22 cellular contexts compared by ENCODE assay signal in genomic region chr1:154615411-154615810, GRCh38. TPM values are rescaled to one million over a fixed set of nuclear protein-coding genes. Genes with fewer than 3 reads are reported as not detected.
A peak's percentile ranks its signal among the peaks of the same experiment; 100 is the strongest.
DNase-seq lines count a peak whose midpoint lies in the region; ATAC-seq, FAIRE-seq and TF ChIP-seq lines count a peak whose summit lies in the region.
"Had no signal": no experiment of that assay in that cellular context is flagged by ENCODE, and none has a peak within 500 bp of the region (broad histone marks: within the 10 kb centered on the region; RNA-seq: fewer than 3 reads in every experiment).

No MANE protein-coding gene starts in this region.

- H3K27me3 ChIP-seq in HepG2 (ENCODE audit: control insufficient read depth in 1 of 2, insufficient read depth in 2 of 2, low read length in 2 of 2), result no peaks in the 10 kb centered on the region
- no peaks in the 10 kb centered on the region for H3K27me3 ChIP-seq in right lobe of liver
- H3K27me3 ChIP-seq in H1 (replicated peaks in 1 of 4; ENCODE audit: control insufficient read depth in 3 of 4, extremely low read depth in 1 of 4, insufficient read depth in 3 of 4, low read length in 3 of 4), result no peaks in the 10 kb centered on the region
- no peaks in the 10 kb centered on the region for H3K27me3 ChIP-seq in tibial artery
- H3K27me3 ChIP-seq in uterus, result no peaks in the 10 kb centered on the region
- H3K27me3 ChIP-seq: BE2C, Peyer's patch had no signal

- in situ Hi-C loops in HepG2 (cut with HindIII; ENCODE audit: extremely low pct_ligation_motif_present, low pct_unique_long_range_greater_than_20kb), result no loop called here

- WGBS in HepG2 (ENCODE audit: low lambda C conversion rate), result 90% methylated on average over 4 of the region's 4 CpGs
- 97% methylated on average over 4 of the region's 4 CpGs for WGBS in right lobe of liver (ENCODE audit: insufficient coverage, low coverage, low lambda C conversion rate, missing lambda C conversion rate)
- 81% methylated on average over 4 of the region's 4 CpGs; no CpG with 5 or more reads in 1 of the 2 experiments for WGBS in H1 (ENCODE audit: extremely low coverage in 1 of 2, insufficient coverage in 1 of 2, insufficient read length in 1 of 2, insufficient replicate concordance in 2 of 2, low coverage in 1 of 2, low lambda C conversion rate in 2 of 2, missing lambda C conversion rate in 1 of 2), 2 experiments

- TF ChIP-seq EP300 in HepG2 (IDR thresholded peaks at IDR 0.05; ENCODE audit: low read depth in 2 of 2, low read length in 2 of 2) (no peak), HepG2 (CRISPR knock-in tag; IDR thresholded peaks at IDR 0.05; ENCODE audit: borderline replicate concordance) (no peak), H1 (IDR thresholded peaks at IDR 0.05; ENCODE audit: borderline replicate concordance in 1 of 2, low read depth in 2 of 2, low read length in 2 of 2) (no peak)

- no peak overlapping the region for H3K4ac ChIP-seq in H1 (replicated peaks; ENCODE audit: insufficient read length, low read depth, low read length)

- TF ChIP-seq RAD21 in HepG2 (CRISPR knock-in tag; IDR thresholded peaks at IDR 0.05) (no peak), H1 (IDR thresholded peaks at IDR 0.05 in 1 of 2, conservative IDR thresholded peaks at IDR 0.05 in 1 of 2; ENCODE audit: low read depth in 2 of 2, low read length in 2 of 2) (no peak)

- no peak overlapping the region; the same call in 1 of the 2 replicates for H2BK5ac ChIP-seq in H1 (ENCODE audit: low read depth, low read length)

- ATAC-seq in HepG2 (no peak), right lobe of liver (no peak), HG03342 (IDR thresholded peaks at IDR 0.05; ENCODE audit: unreplicated experiment) (no peak)
- ATAC-seq in activated CD8-positive, alpha-beta T cell treated with anti-CD3 and anti-CD28 coated beads for 36 hours, result no peak

- TF ChIP-seq CTCF in HepG2 (CRISPR knock-in tag; IDR thresholded peaks at IDR 0.05), result no peak
- TF ChIP-seq CTCF in right lobe of liver (IDR thresholded peaks at IDR 0.05), result no peak
- no peak for TF ChIP-seq CTCF in activated CD8-positive, alpha-beta T cell treated with anti-CD3 and anti-CD28 coated beads for 36 hours (IDR thresholded peaks at IDR 0.05)
- TF ChIP-seq CTCF in H1 (IDR thresholded peaks at IDR 0.05; ENCODE audit: control extremely low read depth in 1 of 3, insufficient read depth in 1 of 3, low read depth in 1 of 3, low read length in 3 of 3), result no peak
- no peak for TF ChIP-seq CTCF in tibial artery (IDR thresholded peaks at IDR 0.05)
- no peak for TF ChIP-seq CTCF in uterus (IDR thresholded peaks at IDR 0.05)

- POLR2A ChIA-PET in HepG2 (lab: Yijun Ruan, JAX), result no interaction called here
- POLR2A ChIA-PET in activated CD8-positive, alpha-beta T cell treated with anti-CD3 and anti-CD28 coated beads for 36 hours (lab: Charles Lee), result interaction anchor here (0.6 kb wide), 1 partner anchor 176 kb away, joined by 3 read pairs; no protein-coding TSS in a partner anchor
- POLR2A ChIA-PET in H1 (lab: Charles Lee; ENCODE audit: partially characterized antibody), result interaction anchor here (1.2 to 2.1 kb wide), 2 partner anchors 9 to 12 kb away, joined by 3 to 9 read pairs; no protein-coding TSS in a partner anchor

- no peak overlapping the region for H4K8ac ChIP-seq in H1 (ENCODE audit: extremely low read depth, insufficient read depth, low read length)

- no peak overlapping the region for H4K5ac ChIP-seq in H1 (ENCODE audit: insufficient read length, low read depth, low read length)

- no peak overlapping the region for H2BK12ac ChIP-seq in H1 (ENCODE audit: low read depth, low read length)

- CTCF ChIA-PET in HepG2 (lab: Yijun Ruan, JAX; ENCODE audit: low intra/inter-chr PET ratio, low total read pairs), result no interaction called here
- CTCF ChIA-PET in activated CD8-positive, alpha-beta T cell treated with anti-CD3 and anti-CD28 coated beads for 36 hours (lab: Charles Lee), result interaction anchor here (0.9 to 1.2 kb wide), 2 partner anchors 11 to 18 kb away, joined by 3 read pairs; no protein-coding TSS in a partner anchor
- CTCF ChIA-PET in H1 (lab: Charles Lee; ENCODE audit: partially characterized antibody), result interaction anchor here (1.0 to 1.9 kb wide), 6 partner anchors 8 to 129 kb away, joined by 3 to 8 read pairs (median 4); no protein-coding TSS in a partner anchor

- no peak overlapping the region for H2BK15ac ChIP-seq in H1 (ENCODE audit: low read length)

- no peak overlapping the region for H4K91ac ChIP-seq in H1 (replicated peaks; ENCODE audit: insufficient read length, low read length)

- H3K9me3 ChIP-seq in HepG2 (ENCODE audit: low read length), result no peaks in the 10 kb centered on the region
- no peaks in the 10 kb centered on the region for H3K9me3 ChIP-seq in right lobe of liver
- no peaks in the 10 kb centered on the region for H3K9me3 ChIP-seq in H1 (ENCODE audit: insufficient read depth in 2 of 2, low read depth in 1 of 2, low read length in 1 of 2)
- H3K9me3 ChIP-seq in tibial artery, result no peaks in the 10 kb centered on the region
- H3K9me3 ChIP-seq in uterus, result no peaks in the 10 kb centered on the region
- H3K9me3 ChIP-seq: A549, BE2C, Peyer's patch had no signal

- peaks cover 62% of the 10 kb centered on the region for H3K4me1 Mint-ChIP-seq in activated CD8-positive, alpha-beta T cell treated with anti-CD3 and anti-CD28 coated beads for 36 hours (ENCODE audit: low read depth)

- no peak overlapping the region for H3K9ac ChIP-seq in HepG2 (ENCODE audit: insufficient read depth, low read depth, low read length)
- no peak overlapping the region for H3K9ac ChIP-seq in H1 (replicated peaks in 1 of 4; ENCODE audit: extremely low read depth in 1 of 4, low read depth in 3 of 4, low read length in 3 of 4)

- no peak overlapping the region for H2BK120ac ChIP-seq in H1 (replicated peaks; ENCODE audit: low read depth, low read length)

- no peaks in the 10 kb centered on the region for H3K23me2 ChIP-seq in H1 (ENCODE audit: low read depth, low read length)

- H3K14ac ChIP-seq in H1 (ENCODE audit: insufficient read length), result no peak overlapping the region

- H2AK5ac ChIP-seq in H1 (ENCODE audit: low read depth, low read length), result peak overlapping the region; percentile 42

- H3K79me1 ChIP-seq in H1 (ENCODE audit: low read depth, low read length), result peaks cover 8% of the 10 kb centered on the region

- TF ChIP-seq POLR2A in HepG2 (IDR thresholded peaks at IDR 0.05; ENCODE audit: insufficient read depth in 1 of 2, low read depth in 2 of 2, low read length in 2 of 2) (no peak), right lobe of liver (IDR thresholded peaks at IDR 0.05) (no peak), H1 (IDR thresholded peaks at IDR 0.05; ENCODE audit: control extremely low read depth in 1 of 2, low read depth in 2 of 2, low read length in 2 of 2) (no peak), uterus (IDR thresholded peaks at IDR 0.05) (no peak)

- H3K79me2 ChIP-seq in HepG2 (ENCODE audit: insufficient read depth, low read length) (peaks cover 86% of the 10 kb centered on the region), H1 (ENCODE audit: control insufficient read depth in 1 of 2, insufficient read depth in 2 of 2, low read length in 2 of 2) (peaks cover 19 to 92% of the 10 kb centered on the region in 2 experiments)

- H2AFZ ChIP-seq in HepG2 (ENCODE audit: low read length) (no peak overlapping the region), H1 (ENCODE audit: low read length) (no peak overlapping the region)

- H3K4me1 ChIP-seq in HepG2 (ENCODE audit: insufficient read depth, low read length), result peaks cover 35% of the 10 kb centered on the region
- peaks cover 0 to 18% (median 5%) of the 10 kb centered on the region in 4 donors for H3K4me1 ChIP-seq in right lobe of liver
- H3K4me1 ChIP-seq in H1 (replicated peaks in 1 of 4; ENCODE audit: control insufficient read depth in 3 of 4, insufficient read depth in 4 of 4, low read length in 3 of 4), result peaks cover 6 to 19% (median 12%) of the 10 kb centered on the region in 4 experiments
- H3K4me1 ChIP-seq in tibial artery, result no peaks in the 10 kb centered on the region
- peaks cover 0 to 7% of the 10 kb centered on the region in 2 donors for H3K4me1 ChIP-seq in uterus
- H3K4me1 ChIP-seq: A549, Peyer's patch had no signal

- H2BK20ac ChIP-seq in H1 (ENCODE audit: low read length), result no peak overlapping the region

- intact Hi-C loops in HepG2 (cut with micrococcal nuclease; ENCODE audit: unreplicated experiment) (no loop called here), right lobe of liver (cut with DNase I) (no loop called here), tibial artery (cut with DNase I; ENCODE audit: low total_unique reads) (no loop called here), uterus (cut with DNase I; ENCODE audit: low total_unique reads) (no loop called here)
- intact Hi-C loops in activated CD8-positive, alpha-beta T cell treated with anti-CD3 and anti-CD28 coated beads for 36 hours (cut with micrococcal nuclease), result no loop called here

- no peak for DNase-seq in HepG2 (ENCODE audit: low spot score)
- DNase-seq in right lobe of liver, result no peak
- no peak for DNase-seq in activated CD8-positive, alpha-beta T cell treated with anti-CD3 and anti-CD28 coated beads for 36 hours
- DNase-seq in H1 (ENCODE audit: low read depth in 1 of 2, low spot score in 2 of 2), result no peak
- no peak for DNase-seq in tibial artery
- DNase-seq in uterus, result no peak
- DNase-seq: BE2C, DMS79, KG1, NCI-H1105, NCI-H146, NCI-H2029 treated with DMSO at 0.1 percent for 48 hours, NCI-H226, NCI-H524, NCI-H82, Peyer's patch had no signal

- no peak overlapping the region for H3K23ac ChIP-seq in H1 (ENCODE audit: insufficient read length)

- peaks cover 11% of the 10 kb centered on the region for H3K36me3 Mint-ChIP-seq in activated CD8-positive, alpha-beta T cell treated with anti-CD3 and anti-CD28 coated beads for 36 hours (ENCODE audit: low read depth)

- H3K4me3 ChIP-seq in HepG2 (replicated peaks in 1 of 3; ENCODE audit: insufficient read depth in 1 of 3, low read depth in 2 of 3, low read length in 3 of 3) (no peak overlapping the region), right lobe of liver (no peak overlapping the region), H1 (ENCODE audit: extremely low read depth in 1 of 4, insufficient read depth in 2 of 4, low read depth in 3 of 4, low read length in 4 of 4) (no peak overlapping the region), tibial artery (no peak overlapping the region), uterus (no peak overlapping the region)
- H3K4me3 ChIP-seq: A549, Peyer's patch had no signal

- H4K20me1 ChIP-seq in HepG2 (ENCODE audit: insufficient read depth, low read length), result peaks cover 41% of the 10 kb centered on the region
- peaks cover 1 to 4% of the 10 kb centered on the region in 2 experiments for H4K20me1 ChIP-seq in H1 (replicated peaks in 1 of 2; ENCODE audit: control insufficient read depth in 1 of 2, insufficient read depth in 2 of 2, low read length in 2 of 2)

- H3K27ac ChIP-seq in HepG2 (ENCODE audit: extremely low read length, insufficient read depth, low read length) (peak overlapping the region; percentile 26), right lobe of liver (no peak overlapping the region), H1 (ENCODE audit: low read depth, low read length) (no peak overlapping the region), tibial artery (no peak overlapping the region), uterus (no peak overlapping the region)
- H3K27ac ChIP-seq: A549, HL-60, Peyer's patch had no signal

- FAIRE-seq in HepG2 (lab: Jason Lieb, UNC) (no peak), H1 (lab: Jason Lieb, UNC) (no peak)
- FAIRE-seq: A549, H54 had no signal

- H3K4me3 Mint-ChIP-seq in activated CD8-positive, alpha-beta T cell treated with anti-CD3 and anti-CD28 coated beads for 36 hours, result no peak overlapping the region

- H3K27me3 Mint-ChIP-seq in activated CD8-positive, alpha-beta T cell treated with anti-CD3 and anti-CD28 coated beads for 36 hours, result no peaks in the 10 kb centered on the region
- H3K27me3 Mint-ChIP-seq: CD4-positive, CD25-positive, alpha-beta regulatory T cell had no signal

- H3K36me3 ChIP-seq in HepG2 (replicated peaks in 1 of 2; ENCODE audit: control insufficient read depth in 1 of 2, insufficient read depth in 2 of 2, low read length in 2 of 2) (peaks cover 2 to 3% of the 10 kb centered on the region in 2 experiments; a peak in 1 of 5 replicates), right lobe of liver (no peaks in the 10 kb centered on the region), H1 (ENCODE audit: control insufficient read depth in 2 of 4, insufficient read depth in 4 of 4, low read length in 3 of 4) (no peaks in the 10 kb centered on the region), tibial artery (no peaks in the 10 kb centered on the region), uterus (no peaks in the 10 kb centered on the region)
- H3K36me3 ChIP-seq: Peyer's patch had no signal

- BruUV-seq in HepG2 (replicated peaks; lab: Mats Ljungman, UMichigan), result no TSS peak

- H3K18ac ChIP-seq in H1 (ENCODE audit: extremely low read depth, low read length), result no peak overlapping the region

- H3K9me3 Mint-ChIP-seq in activated CD8-positive, alpha-beta T cell treated with anti-CD3 and anti-CD28 coated beads for 36 hours, result no peaks in the 10 kb centered on the region
- H3K9me3 Mint-ChIP-seq: CD4-positive, CD25-positive, alpha-beta regulatory T cell had no signal

- H3K4me2 ChIP-seq in HepG2 (ENCODE audit: low read depth, low read length) (no peak overlapping the region), H1 (ENCODE audit: insufficient read depth in 1 of 2, low read depth in 2 of 2, low read length in 2 of 2) (no peak overlapping the region)
- H3K4me2 ChIP-seq: A549 had no signal

- H3K56ac ChIP-seq in H1 (replicated peaks; ENCODE audit: insufficient read length, low read depth, low read length), result no peak overlapping the region

- peak overlapping the region; percentile 83 for H3K27ac Mint-ChIP-seq in activated CD8-positive, alpha-beta T cell treated with anti-CD3 and anti-CD28 coated beads for 36 hours

RNA-seq across cellular contexts. Expression of gene ADAR, which starts 7.4 kb away (rescaled TPM):
- total RNA-seq in HepG2 (2016; rRNA removed; fragmentation: Illumina TruSeq; extraction: Trizol) (70.8 and 94.6 TPM in 2 replicates), right lobe of liver (100 to 1,000 TPM in 1 of 6 experiments, 10 to 100 TPM in 5; 69.9 to 105 (median 78.7) TPM), uterus (100 to 1,000 TPM in 3 of 4 donors, 10 to 100 TPM in 1; 50.9 to 212 (median 101) TPM)
- 9.0 and 11.2 TPM in 2 replicates for total RNA-seq in HepG2 (2016; cell fraction: cytosol; rRNA removed; fragmentation: Illumina TruSeq; extraction: Trizol; ENCODE audit: low read depth)
- total RNA-seq in HepG2 (2016; cell fraction: insoluble cytoplasmic fraction; rRNA removed; fragmentation: Illumina TruSeq; extraction: Trizol), result 68.0 and 86.8 TPM in 2 replicates
- total RNA-seq in HepG2 (2016; cell fraction: membrane; rRNA removed; fragmentation: Illumina TruSeq; extraction: Trizol), result 39.0 and 39.7 TPM in 2 replicates
- 58.4 and 70.1 TPM in 2 replicates for total RNA-seq in HepG2 (2016; cell fraction: nucleus; rRNA removed; fragmentation: Illumina TruSeq; extraction: Trizol)
- polyA plus RNA-seq in HepG2 (2011; rRNA removed) (78.6 and 86.2 TPM in 2 replicates), H1 (2011; rRNA removed) (104 and 125 TPM in 2 replicates)
- polyA plus RNA-seq in HepG2 (2011; cell fraction: cytosol; rRNA removed), result 50.2 and 58.9 TPM in 2 replicates
- 99.9 and 117 TPM in 2 replicates for polyA plus RNA-seq in HepG2 (2011; cell fraction: nucleus; rRNA removed)
- 46.2 and 48.4 TPM in 2 replicates for polyA plus RNA-seq in HepG2 (2012)
- 2.9 and 3.4 TPM in 2 replicates for polyA plus RNA-seq in HepG2 (2016; cell fraction: cytosol; fragmentation: Illumina TruSeq; extraction: Trizol; ENCODE audit: low read depth)
- polyA plus RNA-seq in HepG2 (2016; cell fraction: insoluble cytoplasmic fraction; fragmentation: Illumina TruSeq; extraction: Trizol; ENCODE audit: low read depth), result 65.0 and 73.2 TPM in 2 replicates
- 14.8 and 16.7 TPM in 2 replicates for polyA plus RNA-seq in HepG2 (2016; cell fraction: membrane; fragmentation: Illumina TruSeq; extraction: Trizol; ENCODE audit: low read depth)
- 73.4 and 80.3 TPM in 2 replicates for polyA plus RNA-seq in HepG2 (2016; cell fraction: nucleus; fragmentation: Illumina TruSeq; extraction: Trizol; ENCODE audit: insufficient read depth, low read depth)
- polyA minus RNA-seq in HepG2 (2011; rRNA and poly(A)+ RNA removed; ENCODE audit: low replicate concordance), result 183 and 405 TPM in 2 replicates
- polyA minus RNA-seq in HepG2 (2011; cell fraction: cytosol; rRNA and poly(A)+ RNA removed), result 60.8 and 69.1 TPM in 2 replicates
- 94.0 and 140 TPM in 2 replicates for polyA minus RNA-seq in HepG2 (2011; cell fraction: nucleus; rRNA and poly(A)+ RNA removed)
- 100 to 1,000 TPM; 261 to 267 TPM for total RNA-seq in activated CD8-positive, alpha-beta T cell treated with anti-CD3 and anti-CD28 coated beads for 36 hours
- total RNA-seq in H1 (2021; fragmentation: NEBNext Ultra II Directional; extraction: Animal tissue kit (Norgen Biotek cat#: 25700)), result 235 and 242 TPM in 2 replicates
- polyA plus RNA-seq in H1 (2011; cell fraction: cytosol; rRNA removed), result 130 TPM
- polyA plus RNA-seq in H1 (2011; cell fraction: nucleus; rRNA removed), result 201 TPM
- 117 to 140 TPM (median 138 TPM) in 4 replicates for polyA plus RNA-seq in H1 (2012, experiment 1 of 2)
- polyA plus RNA-seq in H1 (2012, experiment 2 of 2), result 25.3 TPM
- 106 TPM for polyA plus RNA-seq in H1 (2013, experiment 1 of 2)
- polyA plus RNA-seq in H1 (2013, experiment 2 of 2), result 110 TPM
- polyA minus RNA-seq in H1 (2011; rRNA and poly(A)+ RNA removed), result 406 and 507 TPM in 2 replicates
- 153 TPM for polyA minus RNA-seq in H1 (2011; cell fraction: cytosol; rRNA and poly(A)+ RNA removed)
- 195 TPM for polyA minus RNA-seq in H1 (2011; cell fraction: nucleus; rRNA and poly(A)+ RNA removed)

RNA-seq across cellular contexts. Expression of gene CHRNB2, which starts 47.8 kb away (rescaled TPM):
- total RNA-seq in HepG2 (2016; rRNA removed; fragmentation: Illumina TruSeq; extraction: Trizol) (0.07 TPM in 1 of 2 replicates, not detected in the other), right lobe of liver (under 1 TPM in 1 of 6 experiments, not detected in 5; 0.07 TPM), uterus (1 to 10 TPM in 1 of 4 donors, not detected in 3; 1.1 TPM)
- not detected in 2 replicates for total RNA-seq in HepG2 (2016; cell fraction: cytosol; rRNA removed; fragmentation: Illumina TruSeq; extraction: Trizol; ENCODE audit: low read depth)
- total RNA-seq in HepG2 (2016; cell fraction: insoluble cytoplasmic fraction; rRNA removed; fragmentation: Illumina TruSeq; extraction: Trizol), result 0.06 TPM in 1 of 2 replicates, not detected in the other
- total RNA-seq in HepG2 (2016; cell fraction: membrane; rRNA removed; fragmentation: Illumina TruSeq; extraction: Trizol), result not detected in 2 replicates
- total RNA-seq in HepG2 (2016; cell fraction: nucleus; rRNA removed; fragmentation: Illumina TruSeq; extraction: Trizol), result 0.19 TPM in 1 of 2 replicates, not detected in the other
- polyA plus RNA-seq in HepG2 (2011; rRNA removed) (0.03 and 0.07 TPM in 2 replicates), H1 (2011; rRNA removed) (3.1 and 3.4 TPM in 2 replicates)
- 0.01 TPM in 1 of 2 replicates, not detected in the other for polyA plus RNA-seq in HepG2 (2011; cell fraction: cytosol; rRNA removed)
- 0.07 and 0.18 TPM in 2 replicates for polyA plus RNA-seq in HepG2 (2011; cell fraction: nucleus; rRNA removed)
- polyA plus RNA-seq in HepG2 (2012), result 0.04 and 0.07 TPM in 2 replicates
- not detected in 2 replicates for polyA plus RNA-seq in HepG2 (2016; cell fraction: cytosol; fragmentation: Illumina TruSeq; extraction: Trizol; ENCODE audit: low read depth)
- polyA plus RNA-seq in HepG2 (2016; cell fraction: insoluble cytoplasmic fraction; fragmentation: Illumina TruSeq; extraction: Trizol; ENCODE audit: low read depth), result not detected in 2 replicates
- not detected in 2 replicates for polyA plus RNA-seq in HepG2 (2016; cell fraction: membrane; fragmentation: Illumina TruSeq; extraction: Trizol; ENCODE audit: low read depth)
- 0.26 TPM in 1 of 2 replicates, not detected in the other for polyA plus RNA-seq in HepG2 (2016; cell fraction: nucleus; fragmentation: Illumina TruSeq; extraction: Trizol; ENCODE audit: insufficient read depth, low read depth)
- polyA minus RNA-seq in HepG2 (2011; rRNA and poly(A)+ RNA removed; ENCODE audit: low replicate concordance), result 0.21 and 0.24 TPM in 2 replicates
- not detected in 2 replicates for polyA minus RNA-seq in HepG2 (2011; cell fraction: cytosol; rRNA and poly(A)+ RNA removed)
- 0.12 and 0.13 TPM in 2 replicates for polyA minus RNA-seq in HepG2 (2011; cell fraction: nucleus; rRNA and poly(A)+ RNA removed)
- not detected for total RNA-seq in activated CD8-positive, alpha-beta T cell treated with anti-CD3 and anti-CD28 coated beads for 36 hours
- 3.6 and 4.1 TPM in 2 replicates for total RNA-seq in H1 (2021; fragmentation: NEBNext Ultra II Directional; extraction: Animal tissue kit (Norgen Biotek cat#: 25700))
- polyA plus RNA-seq in H1 (2011; cell fraction: cytosol; rRNA removed), result 1.7 TPM
- polyA plus RNA-seq in H1 (2011; cell fraction: nucleus; rRNA removed), result 2.6 TPM
- 2.5 to 3.3 TPM (median 2.9 TPM) in 4 replicates for polyA plus RNA-seq in H1 (2012, experiment 1 of 2)
- 2.7 TPM for polyA plus RNA-seq in H1 (2012, experiment 2 of 2)
- 3.0 TPM for polyA plus RNA-seq in H1 (2013, experiment 1 of 2)
- 3.7 TPM for polyA plus RNA-seq in H1 (2013, experiment 2 of 2)
- polyA minus RNA-seq in H1 (2011; rRNA and poly(A)+ RNA removed), result 7.1 and 7.6 TPM in 2 replicates
- polyA minus RNA-seq in H1 (2011; cell fraction: cytosol; rRNA and poly(A)+ RNA removed), result 1.2 TPM
- polyA minus RNA-seq in H1 (2011; cell fraction: nucleus; rRNA and poly(A)+ RNA removed), result 3.0 TPM
- total RNA-seq: CD4-positive, CD25-positive, alpha-beta regulatory T cell; HT-29 had no signal
- polyA plus RNA-seq: CD4-positive, CD25-positive, alpha-beta regulatory T cell had no signal

RNA-seq across cellular contexts. Expression of gene UBE2Q1, which starts 56.9 kb away (rescaled TPM):
- total RNA-seq in HepG2 (2016; rRNA removed; fragmentation: Illumina TruSeq; extraction: Trizol), result 37.9 and 41.7 TPM in 2 replicates
- 25.3 and 28.6 TPM in 2 replicates for total RNA-seq in HepG2 (2016; cell fraction: cytosol; rRNA removed; fragmentation: Illumina TruSeq; extraction: Trizol; ENCODE audit: low read depth)
- 30.4 and 39.8 TPM in 2 replicates for total RNA-seq in HepG2 (2016; cell fraction: insoluble cytoplasmic fraction; rRNA removed; fragmentation: Illumina TruSeq; extraction: Trizol)
- total RNA-seq in HepG2 (2016; cell fraction: membrane; rRNA removed; fragmentation: Illumina TruSeq; extraction: Trizol), result 62.1 and 67.2 TPM in 2 replicates
- total RNA-seq in HepG2 (2016; cell fraction: nucleus; rRNA removed; fragmentation: Illumina TruSeq; extraction: Trizol), result 22.1 and 39.3 TPM in 2 replicates
- 11.7 and 12.0 TPM in 2 replicates for polyA plus RNA-seq in HepG2 (2011; rRNA removed)
- polyA plus RNA-seq in HepG2 (2011; cell fraction: cytosol; rRNA removed), result 8.0 and 9.6 TPM in 2 replicates
- polyA plus RNA-seq in HepG2 (2011; cell fraction: nucleus; rRNA removed), result 14.6 and 16.1 TPM in 2 replicates
- 38.7 and 55.5 TPM in 2 replicates for polyA plus RNA-seq in HepG2 (2012)
- 54.7 and 56.1 TPM in 2 replicates for polyA plus RNA-seq in HepG2 (2016; cell fraction: cytosol; fragmentation: Illumina TruSeq; extraction: Trizol; ENCODE audit: low read depth)
- polyA plus RNA-seq in HepG2 (2016; cell fraction: insoluble cytoplasmic fraction; fragmentation: Illumina TruSeq; extraction: Trizol; ENCODE audit: low read depth), result 55.4 and 68.5 TPM in 2 replicates
- polyA plus RNA-seq in HepG2 (2016; cell fraction: membrane; fragmentation: Illumina TruSeq; extraction: Trizol; ENCODE audit: low read depth), result 93.4 and 96.6 TPM in 2 replicates
- polyA plus RNA-seq in HepG2 (2016; cell fraction: nucleus; fragmentation: Illumina TruSeq; extraction: Trizol; ENCODE audit: insufficient read depth, low read depth), result 82.9 and 88.0 TPM in 2 replicates
- 7.3 and 19.3 TPM in 2 replicates for polyA minus RNA-seq in HepG2 (2011; rRNA and poly(A)+ RNA removed; ENCODE audit: low replicate concordance)
- 8.6 and 10.4 TPM in 2 replicates for polyA minus RNA-seq in HepG2 (2011; cell fraction: cytosol; rRNA and poly(A)+ RNA removed)
- polyA minus RNA-seq in HepG2 (2011; cell fraction: nucleus; rRNA and poly(A)+ RNA removed), result 10.8 and 15.2 TPM in 2 replicates
- 10 to 100 TPM; 23.6 to 48.6 (median 33.1) TPM for total RNA-seq in right lobe of liver
- total RNA-seq in activated CD8-positive, alpha-beta T cell treated with anti-CD3 and anti-CD28 coated beads for 36 hours, result 10 to 100 TPM; 71.2 to 74.6 TPM
- total RNA-seq in H1 (2021; fragmentation: NEBNext Ultra II Directional; extraction: Animal tissue kit (Norgen Biotek cat#: 25700)), result 71.7 and 95.8 TPM in 2 replicates
- polyA plus RNA-seq in H1 (2011; rRNA removed), result 10.2 and 13.2 TPM in 2 replicates
- polyA plus RNA-seq in H1 (2011; cell fraction: cytosol; rRNA removed), result 14.9 TPM
- polyA plus RNA-seq in H1 (2011; cell fraction: nucleus; rRNA removed), result 15.0 TPM
- 40.2 to 97.4 TPM (median 59.8 TPM) in 4 replicates for polyA plus RNA-seq in H1 (2012, experiment 1 of 2)
- polyA plus RNA-seq in H1 (2012, experiment 2 of 2), result 21.1 TPM
- polyA plus RNA-seq in H1 (2013, experiment 1 of 2), result 39.5 TPM
- 41.9 TPM for polyA plus RNA-seq in H1 (2013, experiment 2 of 2)
- 8.2 and 11.3 TPM in 2 replicates for polyA minus RNA-seq in H1 (2011; rRNA and poly(A)+ RNA removed)
- polyA minus RNA-seq in H1 (2011; cell fraction: cytosol; rRNA and poly(A)+ RNA removed), result 11.2 TPM
- polyA minus RNA-seq in H1 (2011; cell fraction: nucleus; rRNA and poly(A)+ RNA removed), result 17.2 TPM
- 10 to 100 TPM in 3 of 4 donors, 1 to 10 TPM in 1; 5.4 to 69.7 (median 28.4) TPM for total RNA-seq in uterus
